18 cellular contexts compared by ENCODE assay signal in the genomic region with DNA sequence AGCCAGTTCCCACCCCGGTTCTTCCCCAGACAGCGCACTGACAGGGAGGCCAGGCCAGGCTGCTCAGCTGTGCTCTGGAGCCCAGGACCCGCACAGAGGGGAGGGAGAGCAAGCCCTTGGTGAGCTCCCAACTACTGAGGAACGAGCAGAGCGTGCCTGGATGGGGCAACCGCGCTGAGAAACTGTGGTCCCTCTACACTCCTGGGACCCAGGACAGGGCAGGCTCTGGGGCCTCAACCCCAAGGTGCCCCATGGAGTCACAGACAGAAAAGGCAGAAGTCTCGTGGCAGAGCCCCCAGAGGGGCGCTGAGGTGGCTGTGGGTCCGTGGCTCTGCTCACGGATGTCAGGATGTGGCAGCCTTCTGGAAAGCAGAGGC. TPM values are rescaled to one million over a fixed set of nuclear protein-coding genes. Genes with fewer than 3 reads are reported as not detected.
DNase-seq lines count a peak whose midpoint lies in the region; ATAC-seq, FAIRE-seq and TF ChIP-seq lines count a peak whose summit lies in the region.
"Had no signal": no experiment of that assay in that cellular context is flagged by ENCODE, and none has a peak within 500 bp of the region (broad histone marks: within the 10 kb centered on the region; RNA-seq: fewer than 3 reads in every experiment).

No MANE protein-coding gene starts in this region.

- no peaks in the 10 kb centered on the region for H3K9me3 ChIP-seq in kidney (ENCODE audit: control insufficient read depth in 1 of 2, low read length in 2 of 2)

- no peak for FAIRE-seq in kidney (lab: Jason Lieb, UNC)
- FAIRE-seq: G401.6, GM12892, HepG2 had no signal

- intact Hi-C loops in kidney (cut with DNase I) (no loop called here), posterior vena cava (cut with DNase I) (no loop called here)

- in situ Hi-C loops in GM13977 (cut with MboI; ENCODE audit: low pct_unique_long_range_greater_than_20kb, low sequenced_read_pairs, unreplicated experiment) = no loop called here

- H3K4me3 ChIP-seq in kidney (ENCODE audit: low read length in 2 of 2) = no peak overlapping the region
- H3K4me3 ChIP-seq: BLaER1 had no signal

- DNase-seq in D341Med (ENCODE audit: low spot score) = peak; percentile 19
- DNase-seq in GM13977 (ENCODE audit: low spot score) = peak; percentile 23
- DNase-seq in kidney = peak; percentile 52
- DNase-seq in posterior vena cava (ENCODE audit: low spot score) = peak; percentile 55
- no peak for DNase-seq in DMS53 (lab: John Stamatoyannopoulos, UW)
- DNase-seq in NCI-H524 (lab: John Stamatoyannopoulos, UW) = no peak
- DNase-seq: Calu3; CD8-positive, alpha-beta T cell; DMS 273 treated with DMSO at 0.1 percent for 48 hours; GOT3; HFFc6 had no signal

- no peak for TF ChIP-seq CTCF in GM13977 (IDR thresholded peaks at IDR 0.05; ENCODE audit: extremely low read depth, insufficient read depth, missing control alignments)
- TF ChIP-seq CTCF in kidney (IDR thresholded peaks at IDR 0.05; ENCODE audit: borderline replicate concordance, extremely low read depth, insufficient read depth) = no peak

- no peaks in the 10 kb centered on the region for H3K4me1 ChIP-seq in kidney (ENCODE audit: control insufficient read depth in 1 of 2, insufficient read depth in 1 of 2, low read depth in 1 of 2, low read length in 2 of 2)

- ATAC-seq in HG03135 (IDR thresholded peaks at IDR 0.05; ENCODE audit: unreplicated experiment) = no peak
- ATAC-seq: CD8-positive, alpha-beta T cell; HCT116 had no signal

- H3K27ac ChIP-seq in kidney (ENCODE audit: low read depth in 2 of 2, low read length in 2 of 2) = no peak overlapping the region
- H3K27ac ChIP-seq: BLaER1 had no signal

- H3K9ac ChIP-seq in kidney (ENCODE audit: low read length in 2 of 2) = no peak overlapping the region
- H3K9ac ChIP-seq: BLaER1 had no signal

- no peaks in the 10 kb centered on the region for H3K36me3 ChIP-seq in kidney (ENCODE audit: control insufficient read depth in 1 of 2, insufficient read depth in 2 of 2, low read length in 2 of 2)

RNA-seq across cellular contexts. Expression of a gene that starts 16.3 kb away (rescaled TPM):
- 4.8 TPM for total RNA-seq in kidney
- 1.0 TPM for polyA plus RNA-seq in kidney (ENCODE audit: insufficient read depth, low read depth, low replicate concordance)
- total RNA-seq in posterior vena cava = 1 to 10 TPM; 4.5 to 4.9 TPM

RNA-seq across cellular contexts. Expression of a gene that starts 17.9 kb away (rescaled TPM):
- 5.3 TPM for total RNA-seq in kidney
- polyA plus RNA-seq in kidney (ENCODE audit: insufficient read depth, low read depth, low replicate concordance) = 0.52 TPM
- total RNA-seq in posterior vena cava = 1 to 10 TPM in 1 of 2 donors, under 1 TPM in 1; 0.81 to 1.0 TPM
- total RNA-seq: HepG2, HFFc6 had no signal
- polyA plus RNA-seq: AG04450, HepG2 had no signal

RNA-seq across cellular contexts. Expression of a gene that starts 59.4 kb away (rescaled TPM):
- total RNA-seq in kidney (16.1 TPM), posterior vena cava (1 to 10 TPM; 4.0 to 6.2 TPM)
- 116 TPM for polyA plus RNA-seq in kidney (ENCODE audit: insufficient read depth, low read depth, low replicate concordance)

Comparison
In these comparisons a context has a peak if more than half of its experiments do, and no peak if none do; other contexts are left out.
1. DNase-seq: peak in D341Med (single experiment), GM13977 (single experiment), kidney (single experiment) and posterior vena cava (single experiment); none in DMS53 (single experiment) and NCI-H524 (0 of 2).